ENCODE assay signal across 8 cellular contexts in the genomic region with DNA sequence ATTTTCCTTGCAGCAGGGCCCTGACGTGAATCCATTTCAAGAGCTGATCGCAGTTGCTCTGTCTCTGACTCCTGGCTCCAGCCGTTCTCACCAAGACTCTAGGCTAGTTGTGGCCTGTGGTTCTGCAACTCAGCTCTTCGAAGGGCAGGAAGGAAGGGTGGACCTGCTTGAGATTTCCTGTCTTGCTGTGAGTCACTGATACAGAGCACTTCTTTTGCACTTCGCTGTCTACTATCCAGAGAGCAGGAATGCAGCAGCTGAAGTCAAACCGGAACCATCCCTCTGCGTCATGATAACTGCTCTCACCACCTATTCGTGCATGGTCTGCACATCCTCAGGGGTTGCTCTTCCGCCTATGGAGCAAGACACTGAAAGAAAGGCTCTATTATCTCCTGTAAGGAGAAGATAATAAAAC. TPM values are rescaled to one million over a fixed set of nuclear protein-coding genes. Genes with fewer than 3 reads are reported as not detected.
DNase-seq lines count a peak whose midpoint lies in the region; ATAC-seq and TF ChIP-seq lines count a peak whose summit lies in the region.

No MANE protein-coding gene starts in this region.

- no peak overlapping the region for H2BK15ac ChIP-seq in mesenchymal stem cell (ENCODE audit: low read depth, poor library complexity, severe bottlenecking)

- H3K4me1 ChIP-seq in colonic mucosa, result no peaks in the 10 kb centered on the region
- peaks cover 3% of the 10 kb centered on the region for H3K4me1 ChIP-seq in mesenchymal stem cell (ENCODE audit: control insufficient read depth, insufficient read depth, low read depth, low read length)

- no peak overlapping the region for H3K4ac ChIP-seq in mesenchymal stem cell (ENCODE audit: low read depth in 1 of 2, low read length in 2 of 2)

- no peak overlapping the region for H3K4me2 ChIP-seq in mesenchymal stem cell (ENCODE audit: low read length, poor library complexity, severe bottlenecking)

- H4K91ac ChIP-seq in mesenchymal stem cell (ENCODE audit: low read length), result no peak overlapping the region

- 0% methylated on average over 6 of the region's 9 CpGs for WGBS in mesenchymal stem cell

- H3K27ac ChIP-seq in colonic mucosa (peak overlapping the region; percentile 22), mesenchymal stem cell (ENCODE audit: low read length, poor library complexity, severe bottlenecking) (peak overlapping the region; percentile 64)

- ATAC-seq in GM21360 (IDR thresholded peaks at IDR 0.05; ENCODE audit: unreplicated experiment), result peak; percentile 95

- H2AK5ac ChIP-seq in mesenchymal stem cell (ENCODE audit: low read length, severe bottlenecking), result no peak overlapping the region

- intact Hi-C loops in colonic mucosa (cut with DNase I), result no loop called here

- H3K23ac ChIP-seq in mesenchymal stem cell (ENCODE audit: low read length in 2 of 2), result no peak overlapping the region

- H3K9ac ChIP-seq in colonic mucosa (ENCODE audit: low read depth in 2 of 2, low read length in 2 of 2) (no peak overlapping the region), mesenchymal stem cell (ENCODE audit: low read length) (peak overlapping the region; percentile 68)

- TF ChIP-seq CTCF in colonic mucosa (IDR thresholded peaks at IDR 0.05), result no peak

- H4K8ac ChIP-seq in mesenchymal stem cell (ENCODE audit: low read length), result no peak overlapping the region

- H2BK5ac ChIP-seq in mesenchymal stem cell (ENCODE audit: low read depth, low read length, poor library complexity, severe bottlenecking), result no peak overlapping the region

- H2BK120ac ChIP-seq in mesenchymal stem cell (ENCODE audit: low read depth, low read length), result no peak overlapping the region

- H3K4me3 ChIP-seq in colonic mucosa (no peak overlapping the region), mesenchymal stem cell (ENCODE audit: insufficient read depth in 1 of 2, low read depth in 1 of 2, low read length in 2 of 2) (peak overlapping the region in 1 of 2 experiments; percentile 5)

- no peaks in the 10 kb centered on the region for H3K36me3 ChIP-seq in colonic mucosa
- no peaks in the 10 kb centered on the region for H3K36me3 ChIP-seq in mesenchymal stem cell (ENCODE audit: control insufficient read depth in 1 of 2, insufficient read depth in 2 of 2, low read depth in 1 of 2, low read length in 2 of 2)

- no peak overlapping the region for H2AFZ ChIP-seq in mesenchymal stem cell (ENCODE audit: low read depth, low read length)

- no peaks in the 10 kb centered on the region for H3K79me1 ChIP-seq in mesenchymal stem cell (replicated peaks; ENCODE audit: low read length, poor library complexity, severe bottlenecking)

- H3K14ac ChIP-seq in mesenchymal stem cell (ENCODE audit: low read length in 2 of 2), result no peak overlapping the region

- H3K18ac ChIP-seq in mesenchymal stem cell (ENCODE audit: low read depth in 1 of 2, low read length in 2 of 2), result no peak overlapping the region

- H3K9me3 ChIP-seq in colonic mucosa (no peaks in the 10 kb centered on the region), mesenchymal stem cell (ENCODE audit: control insufficient read depth, low read length) (no peaks in the 10 kb centered on the region)

- H3K27me3 ChIP-seq in colonic mucosa, result no peaks in the 10 kb centered on the region
- H3K27me3 ChIP-seq in mesenchymal stem cell (ENCODE audit: control insufficient read depth in 1 of 2, insufficient read depth in 1 of 2, low read length in 2 of 2), result no peaks in the 10 kb centered on the region

- DNase-seq in AML-193 (lab: John Stamatoyannopoulos, UW) (peak; percentile 100), HT-29 (ENCODE audit: low spot score) (peak; percentile 50), colonic mucosa (peak; percentile 38), mesenchymal stem cell (peak; percentile 99), SK-N-DZ (ENCODE audit: low spot score) (no peak)
- DNase-seq in activated CD4-positive, CD25-positive, alpha-beta regulatory T cell treated with anti-CD3 and anti-CD28 coated beads, Interleukin-2, amount 50 U/mL, for 72 hours, result peak; percentile 44
- DNase-seq in stimulated activated CD8-positive, alpha-beta memory T cell treated with anti-CD3 and anti-CD28 coated beads, Interleukin-4, amount 100 ng/mL, for 1 hour (ENCODE audit: low read depth in 2 of 2, low spot score in 1 of 2), result peak; percentile 38 to 60

- H2BK12ac ChIP-seq in mesenchymal stem cell (ENCODE audit: low read length in 2 of 2), result no peak overlapping the region

RNA-seq across cellular contexts. Expression of gene RAP2B, which starts 59.7 kb away (rescaled TPM):
- 25.3 and 25.8 TPM in 2 replicates for total RNA-seq in HT-29 (2014; rRNA removed; shearing (Covaris generic))
- 10 to 100 TPM; 10.6 to 23.5 TPM for total RNA-seq in colonic mucosa
- polyA plus RNA-seq in mesenchymal stem cell (2013, experiment 1 of 2), result 9.5 TPM
- polyA plus RNA-seq in mesenchymal stem cell (2013, experiment 2 of 2), result 10.1 TPM
- 0.75 and 0.91 TPM in 2 replicates for polyA plus RNA-seq in SK-N-DZ (2014; cell fraction: cytosol; rRNA removed)
- 0.22 and 0.42 TPM in 2 replicates for polyA plus RNA-seq in SK-N-DZ (2014; cell fraction: nucleus; rRNA removed)
